Comparison of ENCODE assay signal across 10 cellular contexts in the genomic region with DNA sequence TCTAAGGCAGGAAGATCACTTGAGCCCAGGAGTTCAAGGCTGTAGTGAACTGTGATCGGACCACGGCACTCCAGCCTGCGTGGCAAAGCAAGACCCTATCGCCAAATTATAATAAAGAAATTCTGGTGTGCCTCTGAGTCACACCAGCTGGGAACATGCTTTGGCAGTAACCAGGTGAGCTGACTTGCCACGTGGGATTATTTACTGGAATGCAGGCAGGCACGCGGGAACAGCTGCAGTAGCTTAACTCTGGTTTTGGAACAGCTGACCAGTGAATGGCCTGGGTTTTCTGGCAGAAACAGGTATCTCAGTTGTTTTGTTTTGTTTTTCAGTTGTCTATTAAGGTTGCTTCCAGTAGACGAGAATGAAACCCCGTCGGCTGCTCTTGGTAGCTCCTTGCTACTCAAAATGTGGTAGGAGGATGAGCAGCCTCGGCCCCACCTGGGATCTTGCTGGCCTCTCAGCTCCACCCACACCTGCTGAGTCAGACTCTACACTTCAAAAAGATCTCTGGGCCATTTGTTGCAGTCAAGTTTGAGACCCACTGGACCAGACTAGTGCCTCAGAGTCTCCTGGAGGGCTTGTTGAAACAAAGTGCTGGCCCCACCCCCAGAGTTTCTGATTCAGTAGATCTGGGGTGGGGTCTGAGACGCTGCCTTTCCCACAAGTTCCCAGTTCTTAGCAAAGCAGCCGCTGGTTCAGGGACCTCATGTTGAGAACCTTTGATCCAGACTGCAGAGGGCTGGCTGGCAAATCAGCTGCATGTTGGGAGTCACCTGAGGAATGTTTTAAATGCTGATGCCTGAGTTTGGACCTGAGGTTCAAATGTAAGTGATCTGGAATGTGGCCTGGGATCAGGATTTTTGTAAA. TPM values are rescaled to one million over a fixed set of nuclear protein-coding genes. Genes with fewer than 3 reads are reported as not detected.
DNase-seq lines count a peak whose midpoint lies in the region; ATAC-seq and TF ChIP-seq lines count a peak whose summit lies in the region.
"Had no signal": no experiment of that assay in that cellular context is flagged by ENCODE, and none has a peak within 500 bp of the region (broad histone marks: within the 10 kb centered on the region; RNA-seq: fewer than 3 reads in every experiment).

No MANE protein-coding gene starts in this region.

- H3K4me2 ChIP-seq in mammary epithelial cell (ENCODE audit: insufficient read depth, low read depth, low read length), result peak overlapping the region; percentile 73

- dilution Hi-C loops in mammary epithelial cell (cut with HindIII; ENCODE audit: low sequenced_read_pairs), result no loop called here

- DNase-seq in AG10803 (ENCODE audit: low read depth) (peak; percentile 37), HT-29 (ENCODE audit: low spot score) (peak; percentile 69), mammary epithelial cell (peak; percentile 86), NCI-H1105 treated with DMSO at 0.1 percent for 48 hours (lab: John Stamatoyannopoulos, UW) (no peak), DMS114 treated with DMSO at 0.1 percent for 48 hours (lab: John Stamatoyannopoulos, UW; ENCODE audit: unreplicated experiment) (no peak), left ventricle myocardium superior (no peak)
- DNase-seq: aorta, NCI-H510A had no signal

- CTCF ChIA-PET in mammary epithelial cell (lab: Charles Lee; ENCODE audit: low non-redundant PET), result no interaction called here

- no peaks in the 10 kb centered on the region for H3K27me3 ChIP-seq in mammary epithelial cell (ENCODE audit: insufficient read depth, low read length)

- no peaks in the 10 kb centered on the region for H3K9me3 ChIP-seq in mammary epithelial cell (replicated peaks; ENCODE audit: insufficient read depth, low read length)
- no peaks in the 10 kb centered on the region for H3K9me3 ChIP-seq in mesodermal cell (ENCODE audit: control insufficient read depth, low read length)

- H3K27ac ChIP-seq in mammary epithelial cell (ENCODE audit: insufficient read depth, low read depth, low read length) (peak overlapping the region; percentile 19), mesodermal cell (ENCODE audit: low read depth, low read length, severe bottlenecking) (peak overlapping the region; percentile 23)

- no TSS peak for BruUV-seq in mammary epithelial cell (replicated peaks; lab: Mats Ljungman, UMichigan)

- 17% methylated on average over 12 of the region's 13 CpGs for WGBS in mammary epithelial cell (ENCODE audit: low coverage, missing lambda C conversion rate)
- WGBS in mesodermal cell (ENCODE audit: insufficient coverage in 2 of 2), 2 experiments, result 56 to 57% methylated on average over 10 to 13 of the region's 13 CpGs

- no peaks in the 10 kb centered on the region for H3K79me2 ChIP-seq in mammary epithelial cell (ENCODE audit: insufficient read depth, low read length)

- TF ChIP-seq CTCF in AG10803 (conservative IDR thresholded peaks at IDR 0.05; ENCODE audit: low read length) (no peak), mammary epithelial cell (conservative IDR thresholded peaks at IDR 0.05 in 1 of 2, IDR thresholded peaks at IDR 0.05 in 1 of 2; ENCODE audit: extremely low read depth in 1 of 2, insufficient read depth in 1 of 2, low read depth in 1 of 2, low read length in 2 of 2) (no peak)

- peak overlapping the region; percentile 52 for H2AFZ ChIP-seq in mammary epithelial cell (ENCODE audit: low read depth, low read length)

- ATAC-seq in GM21825 (IDR thresholded peaks at IDR 0.05; ENCODE audit: unreplicated experiment) (no peak), left ventricle myocardium superior (no peak)

- intact Hi-C loops in mammary epithelial cell (cut with micrococcal nuclease), result no loop called here
- intact Hi-C loops in left ventricle myocardium superior (cut with micrococcal nuclease), result loop anchor here (10.0 kb wide), 1 partner anchor 181 kb away; a partner anchor contains a TSS

- peaks cover 4% of the 10 kb centered on the region for H3K36me3 ChIP-seq in mammary epithelial cell (ENCODE audit: insufficient read depth, low read length)
- H3K36me3 ChIP-seq in mesodermal cell (ENCODE audit: control insufficient read depth, insufficient read depth, low read length), result peaks cover 80% of the 10 kb centered on the region

- H3K4me3 ChIP-seq in AG10803 (ENCODE audit: low read length) (no peak overlapping the region), mammary epithelial cell (replicated peaks in 1 of 3; ENCODE audit: insufficient read depth in 1 of 3, low read depth in 2 of 3, low read length in 3 of 3) (no peak overlapping the region), mesodermal cell (ENCODE audit: extremely low read depth, insufficient read depth, low read length, poor library complexity, severe bottlenecking) (no peak overlapping the region)

- peaks cover 18% of the 10 kb centered on the region for H3K4me1 ChIP-seq in mammary epithelial cell (ENCODE audit: insufficient read depth, low read length)
- peaks cover 13% of the 10 kb centered on the region for H3K4me1 ChIP-seq in mesodermal cell (ENCODE audit: control insufficient read depth, insufficient read depth, low read length, poor library complexity, severe bottlenecking)

- in situ Hi-C loops in mammary epithelial cell (cut with MboI; ENCODE audit: low sequenced_read_pairs in 2 of 2), result loop anchor here in 1 of 2 donors (25.0 kb wide), 1 partner anchor 313 kb away; a partner anchor contains a TSS

- H4K20me1 ChIP-seq in mammary epithelial cell (ENCODE audit: insufficient read depth, low read length), result no peaks in the 10 kb centered on the region

- H3K9ac ChIP-seq in mammary epithelial cell (ENCODE audit: insufficient read depth, low read length), result no peak overlapping the region

RNA-seq across cellular contexts. Expression of a gene that starts 26.6 kb away (rescaled TPM):
- 177 and 202 TPM in 2 replicates for total RNA-seq in HT-29 (2014; rRNA removed; shearing (Covaris generic))
- 10 to 100 TPM; 16.4 to 39.5 TPM for total RNA-seq in mammary epithelial cell
- polyA plus RNA-seq in mammary epithelial cell, result 41.3 TPM
- 31.6 TPM for polyA minus RNA-seq in mammary epithelial cell
- 155 TPM for polyA plus RNA-seq in mesodermal cell (2013, experiment 1 of 2)
- 140 TPM for polyA plus RNA-seq in mesodermal cell (2013, experiment 2 of 2)
- 1,172 TPM for total RNA-seq in left ventricle myocardium superior

Comparison
In these comparisons a context has a peak if more than half of its experiments do, and no peak if none do; other contexts are left out.
1. DNase-seq: peak in AG10803 (single experiment), HT-29 (single experiment) and mammary epithelial cell (single experiment); none in NCI-H1105 treated with DMSO at 0.1 percent for 48 hours (single experiment), DMS114 treated with DMSO at 0.1 percent for 48 hours (single experiment) and left ventricle myocardium superior (single experiment).